1 cellular context compared by ENCODE assay signal in genomic region chr3:137845161-137845560, GRCh38.
TF ChIP-seq lines count a peak whose summit lies in the region.

No MANE protein-coding gene starts in this region.

TF ChIP-seq in H1, 55 proteins besides CTCF, POLR2A, EP300 and RAD21 (continued from another document):
- TF ChIP-seq, protein P1, sequence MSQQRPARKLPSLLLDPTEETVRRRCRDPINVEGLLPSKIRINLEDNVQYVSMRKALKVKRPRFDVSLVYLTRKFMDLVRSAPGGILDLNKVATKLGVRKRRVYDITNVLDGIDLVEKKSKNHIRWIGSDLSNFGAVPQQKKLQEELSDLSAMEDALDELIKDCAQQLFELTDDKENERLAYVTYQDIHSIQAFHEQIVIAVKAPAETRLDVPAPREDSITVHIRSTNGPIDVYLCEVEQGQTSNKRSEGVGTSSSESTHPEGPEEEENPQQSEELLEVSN (IDR thresholded peaks at IDR 0.05) = no peak
- no peak for TF ChIP-seq GTF2F1 (IDR thresholded peaks at IDR 0.05; ENCODE audit: borderline replicate concordance, low read depth, low read length)
- no peak for TF ChIP-seq SUZ12 (IDR thresholded peaks at IDR 0.05; ENCODE audit: low read length)
